In the genomic region with DNA sequence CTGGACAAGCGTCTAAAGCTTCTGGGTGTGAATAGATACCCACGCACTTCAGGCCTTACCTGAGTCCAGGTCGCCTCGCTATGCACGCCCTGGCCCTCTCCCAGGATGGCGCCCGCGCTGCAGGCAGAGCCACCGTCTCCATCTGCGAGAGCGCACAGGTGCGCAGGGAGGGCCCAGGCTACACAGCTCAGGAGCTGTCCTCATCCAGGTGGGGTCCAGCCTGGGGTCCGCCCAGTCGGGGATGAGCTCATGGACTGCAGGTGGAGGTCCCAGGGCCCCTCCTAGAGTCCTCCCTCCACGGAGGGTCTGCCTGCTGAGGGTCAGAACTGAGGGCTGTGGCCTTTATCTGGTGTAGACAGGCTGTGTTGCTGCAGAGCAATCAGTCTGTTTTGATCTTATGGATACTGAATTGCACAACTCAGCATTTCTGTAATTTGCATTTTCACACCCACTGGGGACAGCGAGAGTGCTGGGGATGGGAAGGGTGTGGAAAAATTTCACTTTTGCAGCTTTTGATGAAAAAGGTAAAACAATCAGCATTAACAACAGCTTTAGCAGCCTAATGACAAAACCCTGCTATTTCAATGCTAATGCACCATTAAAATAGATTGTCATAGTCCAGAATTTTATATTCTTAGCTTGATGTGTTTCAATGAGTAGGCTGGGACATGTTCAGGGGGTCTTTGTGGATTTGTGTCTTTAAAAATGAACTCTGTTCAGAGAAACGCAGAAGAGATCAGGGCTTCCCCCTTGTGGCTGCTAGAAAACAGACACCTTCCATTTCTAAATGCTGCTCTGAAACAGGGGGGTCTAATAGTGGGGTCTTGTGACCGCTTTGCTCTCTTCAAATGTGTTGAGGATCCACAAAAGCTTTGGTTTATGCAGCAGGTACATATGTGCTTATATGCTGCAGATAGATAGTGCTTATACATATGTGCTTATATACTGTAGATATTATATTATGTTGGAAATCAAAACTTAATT, we compare ENCODE assay signal across 10 cellular contexts.
DNase-seq lines count a peak whose midpoint lies in the region; ATAC-seq, FAIRE-seq and TF ChIP-seq lines count a peak whose summit lies in the region.
"Had no signal": no experiment of that assay in that cellular context is flagged by ENCODE, and none has a peak within 500 bp of the region (broad histone marks: within the 10 kb centered on the region; RNA-seq: fewer than 3 reads in every experiment).

No MANE protein-coding gene starts in this region.

- peaks cover 55% of the 10 kb centered on the region for H3K27me3 ChIP-seq in HUES64 (ENCODE audit: insufficient read depth, low read length)
- no peaks in the 10 kb centered on the region for H3K27me3 ChIP-seq in astrocyte (ENCODE audit: insufficient read depth, low read length)
- peaks cover 14% of the 10 kb centered on the region for H3K27me3 ChIP-seq in kidney epithelial cell (ENCODE audit: control insufficient read depth, insufficient read depth, low read length)

- no peak overlapping the region for H2AFZ ChIP-seq in astrocyte (ENCODE audit: low read depth, low read length)

- H3K9me3 Mint-ChIP-seq in Calu3 (ENCODE audit: low read depth, unreplicated experiment) (no peaks in the 10 kb centered on the region), astrocyte (ENCODE audit: unreplicated experiment) (no peaks in the 10 kb centered on the region)

- 49% methylated on average over 17 of the region's 18 CpGs for WGBS in HUES64

- ATAC-seq in GM21723 (IDR thresholded peaks at IDR 0.05; ENCODE audit: unreplicated experiment) (no peak), HG03135 (IDR thresholded peaks at IDR 0.05; ENCODE audit: unreplicated experiment) (no peak)

- no peaks in the 10 kb centered on the region for H4K20me1 ChIP-seq in astrocyte (ENCODE audit: insufficient read depth, low read length)

- intact Hi-C loops in Calu3 (cut with micrococcal nuclease; ENCODE audit: unreplicated experiment): no loop called here

- H3K27ac ChIP-seq in HUES64 (ENCODE audit: low read depth, low read length) (no peak overlapping the region), astrocyte (ENCODE audit: low read depth, low read length) (no peak overlapping the region)
- H3K27ac ChIP-seq: HL-60 had no signal

- H3K79me2 ChIP-seq in astrocyte (ENCODE audit: insufficient read depth, low read length): no peaks in the 10 kb centered on the region

- 0 out of 2 replicates have a peak, but pooled peaks cover 2% of the 10 kb centered on the region for H3K4me1 ChIP-seq in HUES64 (ENCODE audit: insufficient read depth, low read length)
- no peaks in the 10 kb centered on the region for H3K4me1 ChIP-seq in astrocyte (ENCODE audit: insufficient read depth, low read length)

- CTCF ChIA-PET in Calu3 (lab: Charles Lee): interaction anchor here (1.1 kb wide), 1 partner anchor 12 kb away, joined by 3 read pairs; no protein-coding TSS in a partner anchor

- TF ChIP-seq POLR2A in H54 (IDR thresholded peaks at IDR 0.05; ENCODE audit: low read depth, low read length): no peak

- H3K4me3 Mint-ChIP-seq in Calu3 (ENCODE audit: low read depth, unreplicated experiment) (no peak overlapping the region), astrocyte (ENCODE audit: unreplicated experiment) (no peak overlapping the region)

- no peaks in the 10 kb centered on the region for H3K9me3 ChIP-seq in HUES64 (ENCODE audit: insufficient read depth, low read depth, low read length)
- H3K9me3 ChIP-seq in astrocyte (ENCODE audit: insufficient read depth, low read depth, low read length): no peaks in the 10 kb centered on the region

- FAIRE-seq in astrocyte (lab: Jason Lieb, UNC) (no peak), H54 (lab: Jason Lieb, UNC) (no peak)

- BruUV-seq in Calu3 (replicated peaks; lab: Mats Ljungman, UMichigan): no TSS peak

- H3K4me1 Mint-ChIP-seq in Calu3 (ENCODE audit: low read depth, unreplicated experiment) (no peaks in the 10 kb centered on the region), astrocyte (ENCODE audit: low read depth, unreplicated experiment) (peaks cover 1% of the 10 kb centered on the region)

- H3K36me3 Mint-ChIP-seq in Calu3 (ENCODE audit: insufficient read depth, unreplicated experiment): no peaks in the 10 kb centered on the region
- no peaks in the 10 kb centered on the region for H3K36me3 Mint-ChIP-seq in astrocyte (ENCODE audit: low read depth, unreplicated experiment)

- H3K4me3 ChIP-seq in HUES64 (ENCODE audit: low read length) (peak overlapping the region; percentile 39), astrocyte (ENCODE audit: insufficient read depth, low read depth, low read length) (no peak overlapping the region), kidney epithelial cell (ENCODE audit: low read depth, low read length) (no peak overlapping the region)

- DNase-seq in Calu3: no peak
- DNase-seq in astrocyte (ENCODE audit: low read depth): no peak
- DNase-seq in kidney epithelial cell (ENCODE audit: low read depth): no peak
- DNase-seq in NCI-H510A treated with DMSO at 0.1 percent for 48 hours (lab: John Stamatoyannopoulos, UW): no peak
- DNase-seq in H54 (ENCODE audit: insufficient read length, low spot score): no peak
- DNase-seq: central memory CD4-positive, alpha-beta T cell had no signal

- H3K36me3 ChIP-seq in HUES64 (ENCODE audit: insufficient read depth, low read length) (no peaks in the 10 kb centered on the region), astrocyte (ENCODE audit: insufficient read depth, low read length) (no peaks in the 10 kb centered on the region), kidney epithelial cell (ENCODE audit: control insufficient read depth, insufficient read depth, low read length) (no peaks in the 10 kb centered on the region)

- TF ChIP-seq CTCF in Calu3 (IDR thresholded peaks at IDR 0.05; ENCODE audit: unreplicated experiment) (peak; percentile 43), astrocyte (IDR thresholded peaks at IDR 0.05; ENCODE audit: insufficient read depth, low read depth, low read length) (peak; percentile 24), kidney epithelial cell (IDR thresholded peaks at IDR 0.05; ENCODE audit: insufficient read depth, low read length, poor library complexity, severe bottlenecking) (peak; percentile 39)

- H3K27ac Mint-ChIP-seq in Calu3 (ENCODE audit: unreplicated experiment): no peak overlapping the region
- H3K27ac Mint-ChIP-seq in astrocyte (ENCODE audit: unreplicated experiment): no peak overlapping the region

- no peak overlapping the region for H3K4me2 ChIP-seq in astrocyte (ENCODE audit: low read length)

- H3K9ac ChIP-seq in HUES64 (ENCODE audit: low read depth, low read length) (no peak overlapping the region), astrocyte (ENCODE audit: low read length) (no peak overlapping the region)

- H3K27me3 Mint-ChIP-seq in Calu3 (ENCODE audit: unreplicated experiment): peaks cover 92% of the 10 kb centered on the region
- H3K27me3 Mint-ChIP-seq in astrocyte (ENCODE audit: low read depth, unreplicated experiment): peaks cover 39% of the 10 kb centered on the region
